Comparison of ENCODE assay signal across 8 cellular contexts in the genomic region with DNA sequence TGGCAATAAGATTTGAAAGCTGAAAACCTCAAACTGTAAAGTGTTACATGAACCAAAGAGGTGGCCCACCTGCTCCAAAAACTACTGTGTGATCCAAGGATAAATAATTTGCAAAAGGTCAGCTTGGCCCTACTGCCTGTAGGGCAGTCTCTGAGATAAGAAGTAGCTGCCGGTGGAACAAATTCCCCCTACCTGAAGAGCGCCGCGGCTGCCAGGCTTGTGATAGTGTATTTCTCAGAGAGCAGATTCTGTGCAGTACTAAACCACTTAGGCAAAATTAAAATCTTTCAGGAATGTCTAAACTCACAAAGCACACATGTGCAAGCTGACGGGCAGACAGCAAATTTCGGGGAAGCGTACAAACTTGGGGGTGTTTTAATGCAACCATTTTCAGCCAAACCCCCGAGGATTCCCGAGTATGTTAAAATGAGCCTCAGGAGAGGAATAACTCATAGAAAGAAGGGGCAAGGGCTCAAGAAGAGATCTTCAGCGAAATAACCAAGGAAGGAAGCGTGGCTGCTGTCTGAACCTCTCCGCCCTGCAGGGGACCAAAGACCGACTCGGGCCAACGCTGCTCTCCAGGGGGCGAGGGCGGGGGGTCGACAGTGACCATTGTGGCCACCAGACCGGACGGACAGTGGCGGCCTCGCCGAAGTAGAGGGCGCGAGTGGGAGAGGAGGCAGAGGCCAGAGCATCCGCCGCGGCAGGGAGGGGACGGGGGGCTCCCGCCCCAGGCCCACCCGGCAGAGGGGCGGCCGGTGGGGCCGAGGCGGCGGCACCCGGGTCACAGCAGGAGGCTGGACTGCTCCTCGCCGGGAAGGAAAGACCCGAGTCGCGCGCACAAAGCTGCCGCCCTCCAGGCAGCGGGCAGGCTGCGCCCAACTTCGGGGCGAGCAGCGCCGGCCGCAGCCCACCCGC. TPM values are rescaled to one million over a fixed set of nuclear protein-coding genes. Genes with fewer than 3 reads are reported as not detected.
DNase-seq lines count a peak whose midpoint lies in the region; ATAC-seq and TF ChIP-seq lines count a peak whose summit lies in the region.

No MANE protein-coding gene starts in this region.

- no peak for TF ChIP-seq RAD21 in HCT116 (IDR thresholded peaks at IDR 0.05; ENCODE audit: low read depth)

- peaks cover 27% of the 10 kb centered on the region for H3K4me1 Mint-ChIP-seq in activated naive CD8-positive, alpha-beta T cell treated with anti-CD3 and anti-CD28 coated beads, Interleukin-2, amount 10 ng/mL, durations not matched to agents 7 days and 5 days
- H3K4me1 Mint-ChIP-seq in activated naive CD8-positive, alpha-beta T cell treated with anti-CD3 and anti-CD28 coated beads for 36 hours, result peaks cover 19% of the 10 kb centered on the region
- peaks cover 31% of the 10 kb centered on the region for H3K4me1 Mint-ChIP-seq in activated CD8-positive, alpha-beta memory T cell treated with anti-CD3 and anti-CD28 coated beads, Interleukin-2, amount 10 ng/mL, durations not matched to agents 7 days and 5 days

- intact Hi-C loops in HCT116 (cut with micrococcal nuclease), result loop anchor here (5.0 kb wide), 1 partner anchor 151 kb away; no protein-coding TSS in a partner anchor
- intact Hi-C loops in heart right ventricle (cut with DNase I), result loop anchor here in 6 of 10 donors (5.0 to 10.0 kb wide), 6 partner anchors 58 to 448 kb away; a partner anchor contains a TSS
- intact Hi-C loops in prostate gland (cut with DNase I), result loop anchor here (5.0 to 10.0 kb wide), 2 partner anchors 161 to 672 kb away; a partner anchor contains a TSS

- H3K36me3 ChIP-seq in HCT116 (ENCODE audit: control insufficient read depth in 1 of 2, insufficient read depth in 2 of 2, low read length in 2 of 2) (no peaks in the 10 kb centered on the region), heart right ventricle (no peaks in the 10 kb centered on the region), prostate gland (no peaks in the 10 kb centered on the region)

- H3K27ac Mint-ChIP-seq in activated naive CD8-positive, alpha-beta T cell treated with anti-CD3 and anti-CD28 coated beads, Interleukin-2, amount 10 ng/mL, durations not matched to agents 7 days and 5 days, result no peak overlapping the region
- H3K27ac Mint-ChIP-seq in activated naive CD8-positive, alpha-beta T cell treated with anti-CD3 and anti-CD28 coated beads for 36 hours, result no peak overlapping the region
- H3K27ac Mint-ChIP-seq in activated CD8-positive, alpha-beta memory T cell treated with anti-CD3 and anti-CD28 coated beads, Interleukin-2, amount 10 ng/mL, durations not matched to agents 7 days and 5 days, result no peak overlapping the region

- peak overlapping the region; percentile 70 for H3K9ac ChIP-seq in HCT116 (ENCODE audit: low read length)

- TF ChIP-seq POLR2A in HCT116 (IDR thresholded peaks at IDR 0.05; ENCODE audit: borderline replicate concordance, extremely low read depth, insufficient read depth, insufficient read length) (no peak), prostate gland (IDR thresholded peaks at IDR 0.05) (no peak)

- no peak for TF ChIP-seq CTCF in HCT116 (IDR thresholded peaks at IDR 0.05 in 2 of 3, conservative IDR thresholded peaks at IDR 0.05 in 1 of 3; ENCODE audit: borderline replicate concordance in 1 of 3, insufficient read depth in 1 of 3, low read depth in 2 of 3, low read length in 2 of 3)
- TF ChIP-seq CTCF in heart right ventricle (IDR thresholded peaks at IDR 0.05), result peak in 1 of 9 donors; percentile 27
- TF ChIP-seq CTCF in prostate gland (IDR thresholded peaks at IDR 0.05), result peak in 1 of 4 experiments; percentile 6

- DNase-seq in activated naive CD8-positive, alpha-beta T cell treated with anti-CD3 and anti-CD28 coated beads, Interleukin-2, amount 10 ng/mL, durations not matched to agents 7 days and 5 days, result peak; percentile 54
- DNase-seq in activated naive CD8-positive, alpha-beta T cell treated with anti-CD3 and anti-CD28 coated beads for 36 hours, result no peak
- no peak for DNase-seq in HCT116 (ENCODE audit: low read depth, low spot score)
- peak; percentile 20 for DNase-seq in NCI-H1092 (lab: John Stamatoyannopoulos, UW)
- DNase-seq in activated CD8-positive, alpha-beta memory T cell treated with anti-CD3 and anti-CD28 coated beads, Interleukin-2, amount 10 ng/mL, durations not matched to agents 7 days and 5 days, result peak; percentile 46
- peak; percentile 30 to 46 for DNase-seq in heart right ventricle
- peak; percentile 5 for DNase-seq in prostate gland (ENCODE audit: low spot score)
- DNase-seq in SKM-1 treated with dmso at 0.1 percent for 144 hours (lab: John Stamatoyannopoulos, UW; ENCODE audit: unreplicated experiment), result no peak

- peak overlapping the region; percentile 91 for H3K4me2 ChIP-seq in HCT116 (ENCODE audit: low read length)

- H3K9me3 ChIP-seq in HCT116 (ENCODE audit: control insufficient read depth in 1 of 2, insufficient read depth in 1 of 2, low read depth in 1 of 2, low read length in 2 of 2), result no peaks in the 10 kb centered on the region
- H3K9me3 ChIP-seq in heart right ventricle, result no peaks in the 10 kb centered on the region
- no peaks in the 10 kb centered on the region for H3K9me3 ChIP-seq in prostate gland

- WGBS in heart right ventricle, 2 donors, result 0 to 1% methylated on average over 41 to 52 of the region's 52 CpGs
- under 1% methylated on average over 39 of the region's 52 CpGs for WGBS in prostate gland

- H3K4me3 ChIP-seq in HCT116 (replicated peaks in 1 of 2; ENCODE audit: low read depth in 1 of 2, low read length in 2 of 2) (peak overlapping the region; percentile 76), heart right ventricle (peak overlapping the region; percentile 60 to 96 (median 84)), prostate gland (peak overlapping the region; percentile 77 to 87)

- TSS peak; percentile 56 for BruUV-seq in HCT116 (replicated peaks; lab: Mats Ljungman, UMichigan)

- no peaks in the 10 kb centered on the region for H4K20me1 ChIP-seq in HCT116 (ENCODE audit: insufficient read depth)

- H3K36me3 Mint-ChIP-seq in activated naive CD8-positive, alpha-beta T cell treated with anti-CD3 and anti-CD28 coated beads, Interleukin-2, amount 10 ng/mL, durations not matched to agents 7 days and 5 days, result peaks cover 13% of the 10 kb centered on the region
- no peaks in the 10 kb centered on the region for H3K36me3 Mint-ChIP-seq in activated naive CD8-positive, alpha-beta T cell treated with anti-CD3 and anti-CD28 coated beads for 36 hours
- peaks cover 16% of the 10 kb centered on the region for H3K36me3 Mint-ChIP-seq in activated CD8-positive, alpha-beta memory T cell treated with anti-CD3 and anti-CD28 coated beads, Interleukin-2, amount 10 ng/mL, durations not matched to agents 7 days and 5 days

- peaks cover 3% of the 10 kb centered on the region for H3K9me3 Mint-ChIP-seq in activated naive CD8-positive, alpha-beta T cell treated with anti-CD3 and anti-CD28 coated beads, Interleukin-2, amount 10 ng/mL, durations not matched to agents 7 days and 5 days
- no peaks in the 10 kb centered on the region for H3K9me3 Mint-ChIP-seq in activated naive CD8-positive, alpha-beta T cell treated with anti-CD3 and anti-CD28 coated beads for 36 hours
- H3K9me3 Mint-ChIP-seq in activated CD8-positive, alpha-beta memory T cell treated with anti-CD3 and anti-CD28 coated beads, Interleukin-2, amount 10 ng/mL, durations not matched to agents 7 days and 5 days (ENCODE audit: low read depth), result no peaks in the 10 kb centered on the region

- H2AFZ ChIP-seq in HCT116 (ENCODE audit: low read depth, low read length, poor library complexity, severe bottlenecking), result no peak overlapping the region

- ATAC-seq in activated naive CD8-positive, alpha-beta T cell treated with anti-CD3 and anti-CD28 coated beads, Interleukin-2, amount 10 ng/mL, durations not matched to agents 7 days and 5 days (ENCODE audit: low read depth), result no peak
- ATAC-seq in HCT116 (peak; percentile 31), heart right ventricle (peak in 5 of 8 donors; percentile 5 to 18 (median 10))
- no peak for ATAC-seq in activated CD8-positive, alpha-beta memory T cell treated with anti-CD3 and anti-CD28 coated beads, Interleukin-2, amount 10 ng/mL, durations not matched to agents 7 days and 5 days

- CTCF ChIA-PET in HCT116 (lab: Charles Lee), result no interaction called here
- CTCF ChIA-PET in activated CD8-positive, alpha-beta memory T cell treated with anti-CD3 and anti-CD28 coated beads, Interleukin-2, amount 10 ng/mL, durations not matched to agents 7 days and 5 days (lab: Charles Lee), result interaction anchor here (0.7 to 2.5 kb wide), 7 partner anchors 9 to 231 kb away, joined by 3 to 15 read pairs (median 4); no protein-coding TSS in a partner anchor

- H3K27me3 ChIP-seq in HCT116 (ENCODE audit: insufficient read depth, low read length), result no peaks in the 10 kb centered on the region
- no peaks in the 10 kb centered on the region for H3K27me3 ChIP-seq in heart right ventricle
- no peaks in the 10 kb centered on the region for H3K27me3 ChIP-seq in prostate gland (replicated peaks; ENCODE audit: insufficient read depth)

- POLR2A ChIA-PET in activated naive CD8-positive, alpha-beta T cell treated with anti-CD3 and anti-CD28 coated beads, Interleukin-2, amount 10 ng/mL, durations not matched to agents 7 days and 5 days (lab: Charles Lee), result interaction anchor here (0.6 to 1.6 kb wide), 6 partner anchors 12 to 128 kb away, joined by 3 to 5 read pairs (median 4); no protein-coding TSS in a partner anchor
- POLR2A ChIA-PET in HCT116 (lab: Charles Lee), result no interaction called here

- no peak overlapping the region for H3K4me3 Mint-ChIP-seq in activated naive CD8-positive, alpha-beta T cell treated with anti-CD3 and anti-CD28 coated beads, Interleukin-2, amount 10 ng/mL, durations not matched to agents 7 days and 5 days
- H3K4me3 Mint-ChIP-seq in activated naive CD8-positive, alpha-beta T cell treated with anti-CD3 and anti-CD28 coated beads for 36 hours, result no peak overlapping the region
- no peak overlapping the region for H3K4me3 Mint-ChIP-seq in activated CD8-positive, alpha-beta memory T cell treated with anti-CD3 and anti-CD28 coated beads, Interleukin-2, amount 10 ng/mL, durations not matched to agents 7 days and 5 days

- H3K27me3 Mint-ChIP-seq in activated naive CD8-positive, alpha-beta T cell treated with anti-CD3 and anti-CD28 coated beads, Interleukin-2, amount 10 ng/mL, durations not matched to agents 7 days and 5 days, result no peaks in the 10 kb centered on the region
- peaks cover 6% of the 10 kb centered on the region for H3K27me3 Mint-ChIP-seq in activated naive CD8-positive, alpha-beta T cell treated with anti-CD3 and anti-CD28 coated beads for 36 hours
- no peaks in the 10 kb centered on the region for H3K27me3 Mint-ChIP-seq in activated CD8-positive, alpha-beta memory T cell treated with anti-CD3 and anti-CD28 coated beads, Interleukin-2, amount 10 ng/mL, durations not matched to agents 7 days and 5 days

- RAD21 ChIA-PET in HCT116 (lab: Charles Lee; ENCODE audit: low non-redundant PET in 1 of 2, low total read pairs in 2 of 2, uncharacterized antibody in 2 of 2, unreplicated experiment in 2 of 2), result no interaction called here

- peaks cover 6 to 19% of the 10 kb centered on the region in 2 experiments; a peak in 3 of 4 replicates for H3K4me1 ChIP-seq in HCT116 (ENCODE audit: control insufficient read depth in 1 of 2, insufficient read depth in 2 of 2, low read length in 2 of 2)
- H3K4me1 ChIP-seq in heart right ventricle, result peaks cover 0 to 53% (median 42%) of the 10 kb centered on the region in 9 donors
- no peaks in the 10 kb centered on the region for H3K4me1 ChIP-seq in prostate gland (replicated peaks)

- peaks cover 45% of the 10 kb centered on the region for H3K79me2 ChIP-seq in HCT116 (ENCODE audit: insufficient read depth, low read length)

- H3K27ac ChIP-seq in HCT116 (ENCODE audit: low read depth, low read length) (peak overlapping the region; percentile 44; the same call in 1 of the 2 replicates), heart right ventricle (peak overlapping the region; percentile 19 to 93 (median 86)), prostate gland (peak overlapping the region; percentile 57 to 63)

- H3K9me2 ChIP-seq in HCT116 (ENCODE audit: insufficient read depth), result no peaks in the 10 kb centered on the region

RNA-seq across cellular contexts. Expression of a gene that starts 0.9 kb away (rescaled TPM):
- total RNA-seq in activated naive CD8-positive, alpha-beta T cell treated with anti-CD3 and anti-CD28 coated beads, Interleukin-2, amount 10 ng/mL, durations not matched to agents 7 days and 5 days, result 10 to 100 TPM; 49.5 to 49.7 TPM
- 10 to 100 TPM; 24.8 to 27.9 TPM for total RNA-seq in activated naive CD8-positive, alpha-beta T cell treated with anti-CD3 and anti-CD28 coated beads for 36 hours
- total RNA-seq in HCT116 (2021; ENCODE audit: unreplicated experiment) (23.5 TPM), heart right ventricle (10 to 100 TPM; 26.2 to 39.6 (median 34.5) TPM), prostate gland (10 to 100 TPM; 15.7 to 18.3 TPM)
- polyA plus RNA-seq in HCT116 (2012), result 4.5 and 5.1 TPM in 2 replicates
- 100 to 1,000 TPM in 1 of 2 experiments, 10 to 100 TPM in 1; 72.6 to 125 TPM for total RNA-seq in activated CD8-positive, alpha-beta memory T cell treated with anti-CD3 and anti-CD28 coated beads, Interleukin-2, amount 10 ng/mL, durations not matched to agents 7 days and 5 days
- 1 to 10 TPM; 5.9 to 7.8 TPM for polyA plus RNA-seq in heart right ventricle

Comparison
In these comparisons a context has a peak if more than half of its experiments do, and no peak if none do; other contexts are left out.
1. DNase-seq: peak in activated naive CD8-positive, alpha-beta T cell treated with anti-CD3 and anti-CD28 coated beads, Interleukin-2, amount 10 ng/mL, durations not matched to agents 7 days and 5 days (single experiment), NCI-H1092 (single experiment), activated CD8-positive, alpha-beta memory T cell treated with anti-CD3 and anti-CD28 coated beads, Interleukin-2, amount 10 ng/mL, durations not matched to agents 7 days and 5 days (single experiment), heart right ventricle (2 of 2) and prostate gland (single experiment); none in activated naive CD8-positive, alpha-beta T cell treated with anti-CD3 and anti-CD28 coated beads for 36 hours (single experiment), HCT116 (single experiment) and SKM-1 treated with dmso at 0.1 percent for 144 hours (single experiment).
2. ATAC-seq: peak in HCT116 (single experiment) and heart right ventricle (5 of 8); none in activated naive CD8-positive, alpha-beta T cell treated with anti-CD3 and anti-CD28 coated beads, Interleukin-2, amount 10 ng/mL, durations not matched to agents 7 days and 5 days (single experiment) and activated CD8-positive, alpha-beta memory T cell treated with anti-CD3 and anti-CD28 coated beads, Interleukin-2, amount 10 ng/mL, durations not matched to agents 7 days and 5 days (single experiment).
3. Peak in every context shown above with its lines, with median percentiles within 50 percentile points of each other: H3K27ac ChIP-seq and H3K4me3 ChIP-seq.